In genomic region chr14:73173092-73173735, GRCh38 we compare ENCODE assay signal across 1 cellular context.
TF ChIP-seq lines count a peak whose summit lies in the region.

No MANE protein-coding gene starts in this region.

TF ChIP-seq in HepG2, 621 proteins besides CTCF, POLR2A, EP300 and RAD21 (continued from another document):
- TF ChIP-seq, protein P1, sequence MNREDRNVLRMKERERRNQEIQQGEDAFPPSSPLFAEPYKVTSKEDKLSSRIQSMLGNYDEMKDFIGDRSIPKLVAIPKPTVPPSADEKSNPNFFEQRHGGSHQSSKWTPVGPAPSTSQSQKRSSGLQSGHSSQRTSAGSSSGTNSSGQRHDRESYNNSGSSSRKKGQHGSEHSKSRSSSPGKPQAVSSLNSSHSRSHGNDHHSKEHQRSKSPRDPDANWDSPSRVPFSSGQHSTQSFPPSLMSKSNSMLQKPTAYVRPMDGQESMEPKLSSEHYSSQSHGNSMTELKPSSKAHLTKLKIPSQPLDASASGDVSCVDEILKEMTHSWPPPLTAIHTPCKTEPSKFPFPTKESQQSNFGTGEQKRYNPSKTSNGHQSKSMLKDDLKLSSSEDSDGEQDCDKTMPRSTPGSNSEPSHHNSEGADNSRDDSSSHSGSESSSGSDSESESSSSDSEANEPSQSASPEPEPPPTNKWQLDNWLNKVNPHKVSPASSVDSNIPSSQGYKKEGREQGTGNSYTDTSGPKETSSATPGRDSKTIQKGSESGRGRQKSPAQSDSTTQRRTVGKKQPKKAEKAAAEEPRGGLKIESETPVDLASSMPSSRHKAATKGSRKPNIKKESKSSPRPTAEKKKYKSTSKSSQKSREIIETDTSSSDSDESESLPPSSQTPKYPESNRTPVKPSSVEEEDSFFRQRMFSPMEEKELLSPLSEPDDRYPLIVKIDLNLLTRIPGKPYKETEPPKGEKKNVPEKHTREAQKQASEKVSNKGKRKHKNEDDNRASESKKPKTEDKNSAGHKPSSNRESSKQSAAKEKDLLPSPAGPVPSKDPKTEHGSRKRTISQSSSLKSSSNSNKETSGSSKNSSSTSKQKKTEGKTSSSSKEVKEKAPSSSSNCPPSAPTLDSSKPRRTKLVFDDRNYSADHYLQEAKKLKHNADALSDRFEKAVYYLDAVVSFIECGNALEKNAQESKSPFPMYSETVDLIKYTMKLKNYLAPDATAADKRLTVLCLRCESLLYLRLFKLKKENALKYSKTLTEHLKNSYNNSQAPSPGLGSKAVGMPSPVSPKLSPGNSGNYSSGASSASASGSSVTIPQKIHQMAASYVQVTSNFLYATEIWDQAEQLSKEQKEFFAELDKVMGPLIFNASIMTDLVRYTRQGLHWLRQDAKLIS (CRISPR knock-in tag; IDR thresholded peaks at IDR 0.05), result no peak
- TF ChIP-seq ZNF713 (CRISPR knock-in tag; IDR thresholded peaks at IDR 0.05), result no peak
- peak; percentile 53 for TF ChIP-seq STAG1 (CRISPR knock-in tag; IDR thresholded peaks at IDR 0.05)
- no peak for TF ChIP-seq KAT8 (CRISPR knock-in tag; IDR thresholded peaks at IDR 0.05)
- TF ChIP-seq ZNF30 (CRISPR knock-in tag; IDR thresholded peaks at IDR 0.05), result no peak
- TF ChIP-seq, protein P2, sequence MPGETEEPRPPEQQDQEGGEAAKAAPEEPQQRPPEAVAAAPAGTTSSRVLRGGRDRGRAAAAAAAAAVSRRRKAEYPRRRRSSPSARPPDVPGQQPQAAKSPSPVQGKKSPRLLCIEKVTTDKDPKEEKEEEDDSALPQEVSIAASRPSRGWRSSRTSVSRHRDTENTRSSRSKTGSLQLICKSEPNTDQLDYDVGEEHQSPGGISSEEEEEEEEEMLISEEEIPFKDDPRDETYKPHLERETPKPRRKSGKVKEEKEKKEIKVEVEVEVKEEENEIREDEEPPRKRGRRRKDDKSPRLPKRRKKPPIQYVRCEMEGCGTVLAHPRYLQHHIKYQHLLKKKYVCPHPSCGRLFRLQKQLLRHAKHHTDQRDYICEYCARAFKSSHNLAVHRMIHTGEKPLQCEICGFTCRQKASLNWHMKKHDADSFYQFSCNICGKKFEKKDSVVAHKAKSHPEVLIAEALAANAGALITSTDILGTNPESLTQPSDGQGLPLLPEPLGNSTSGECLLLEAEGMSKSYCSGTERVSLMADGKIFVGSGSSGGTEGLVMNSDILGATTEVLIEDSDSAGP (CRISPR knock-in tag; IDR thresholded peaks at IDR 0.05; ENCODE audit: borderline replicate concordance), result no peak
- no peak for TF ChIP-seq ISL2 (CRISPR knock-in tag; IDR thresholded peaks at IDR 0.05)
- no peak for TF ChIP-seq ZNF543 (CRISPR knock-in tag; IDR thresholded peaks at IDR 0.05)
